In genomic region chr1:209199822-209200221, GRCh38 we compare ENCODE assay signal across 1 cellular context.
TF ChIP-seq lines count a peak whose summit lies in the region.

No MANE protein-coding gene starts in this region.

TF ChIP-seq in GM23338, 12 proteins besides CTCF, POLR2A, EP300 and RAD21 (continued from another document):
- TF ChIP-seq ZNF462 (CRISPR knock-in tag; IDR thresholded peaks at IDR 0.05) (no peak), CREB1 (CRISPR knock-in tag; IDR thresholded peaks at IDR 0.05; ENCODE audit: low read depth) (no peak), ETS1 (IDR thresholded peaks at IDR 0.05) (no peak), NANOG (IDR thresholded peaks at IDR 0.05; ENCODE audit: borderline replicate concordance) (no peak), JUNB (IDR thresholded peaks at IDR 0.05; ENCODE audit: unreplicated experiment) (no peak), EZH2 (IDR thresholded peaks at IDR 0.05; ENCODE audit: low read depth, unreplicated experiment) (no peak), ZNF114 (CRISPR knock-in tag; IDR thresholded peaks at IDR 0.05) (no peak)
